ENCODE assay signal across 23 cellular contexts in the genomic region with DNA sequence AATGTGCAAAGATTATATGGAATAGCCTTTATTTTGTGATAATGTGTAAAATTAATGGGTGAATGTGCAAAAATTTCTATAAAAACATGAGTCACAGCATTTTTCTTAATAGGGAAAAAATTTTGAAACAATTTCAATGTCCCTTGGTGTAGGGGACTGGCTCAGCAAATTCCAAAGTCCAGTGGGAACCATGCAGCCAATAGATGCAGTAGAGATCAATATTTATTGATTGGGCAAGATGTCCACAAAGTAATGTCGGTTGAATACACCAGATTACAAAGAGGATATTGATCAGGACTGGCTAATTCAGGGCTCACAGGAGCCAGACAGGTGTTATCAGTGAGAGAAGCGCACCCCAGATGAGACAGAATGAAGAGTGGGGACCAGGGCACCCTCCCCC.
"Had no signal": no experiment of that assay in that cellular context is flagged by ENCODE, and none has a peak within 500 bp of the region (broad histone marks: within the 10 kb centered on the region; RNA-seq: fewer than 3 reads in every experiment).

No MANE protein-coding gene starts in this region.

- H3K4me1 Mint-ChIP-seq: activated CD4-positive, alpha-beta memory T cell treated with anti-CD3 and anti-CD28 coated beads, Interleukin-2, amount 10 ng/mL, durations not matched to agents 7 days and 5 days; activated CD4-positive, alpha-beta T cell treated with anti-CD3 and anti-CD28 coated beads, Interleukin-2, amount 10 ng/mL, durations not matched to agents 7 days and 5 days; activated naive CD8-positive, alpha-beta T cell treated with anti-CD3 and anti-CD28 coated beads, Interleukin-2, amount 10 ng/mL, durations not matched to agents 7 days and 5 days had no signal

- H3K4me3 ChIP-seq: adrenal gland had no signal

- DNase-seq: activated CD4-positive, alpha-beta T cell treated with anti-CD3 and anti-CD28 coated beads, Interleukin-2, amount 10 ng/mL, durations not matched to agents 7 days and 5 days; activated CD4-positive, CD25-positive, alpha-beta regulatory T cell; activated CD8-positive, alpha-beta memory T cell treated with anti-CD3 and anti-CD28 coated beads, Interleukin-2, amount 50 U/mL, for 4 hours; activated naive CD4-positive, alpha-beta T cell treated with anti-CD3 and anti-CD28 coated beads, Interleukin-2, amount 50 U/mL, for 16 hours; activated naive CD8-positive, alpha-beta T cell treated with anti-CD3 and anti-CD28 coated beads, Interleukin-2, amount 10 ng/mL, durations not matched to agents 7 days and 5 days; activated T-cell treated with anti-CD3 and anti-CD28 coated beads, Interleukin-2, amount 50 U/mL, for 1 hour; anterior cingulate cortex; IMR-90; Kasumi-1; KBM-7; NCI-H146; NCI-H1930; NCI-H2171; NCI-H226; NCI-H510A; NCI-H526 treated with DMSO at 0.1 percent for 48 hours; NCI-H82; SIG-M5; T-helper 2 cell; T1000 had no signal

- H3K27ac ChIP-seq: adrenal gland, VCaP had no signal

- H3K36me3 Mint-ChIP-seq: activated naive CD8-positive, alpha-beta T cell treated with anti-CD3 and anti-CD28 coated beads, Interleukin-2, amount 10 ng/mL, durations not matched to agents 7 days and 5 days had no signal

- H3K27ac Mint-ChIP-seq: activated CD4-positive, alpha-beta memory T cell treated with anti-CD3 and anti-CD28 coated beads, Interleukin-2, amount 10 ng/mL, durations not matched to agents 7 days and 5 days; activated CD4-positive, alpha-beta T cell treated with anti-CD3 and anti-CD28 coated beads, Interleukin-2, amount 10 ng/mL, durations not matched to agents 7 days and 5 days; activated naive CD8-positive, alpha-beta T cell treated with anti-CD3 and anti-CD28 coated beads, Interleukin-2, amount 10 ng/mL, durations not matched to agents 7 days and 5 days had no signal

- H3K9me3 Mint-ChIP-seq: activated CD4-positive, alpha-beta memory T cell treated with anti-CD3 and anti-CD28 coated beads, Interleukin-2, amount 10 ng/mL, durations not matched to agents 7 days and 5 days; activated CD4-positive, alpha-beta T cell treated with anti-CD3 and anti-CD28 coated beads, Interleukin-2, amount 10 ng/mL, durations not matched to agents 7 days and 5 days; activated naive CD8-positive, alpha-beta T cell treated with anti-CD3 and anti-CD28 coated beads, Interleukin-2, amount 10 ng/mL, durations not matched to agents 7 days and 5 days had no signal

- H3K9me3 ChIP-seq: adrenal gland had no signal

- H3K27me3 Mint-ChIP-seq: activated CD4-positive, alpha-beta memory T cell treated with anti-CD3 and anti-CD28 coated beads, Interleukin-2, amount 10 ng/mL, durations not matched to agents 7 days and 5 days had no signal

- H3K27me3 ChIP-seq: adrenal gland had no signal

- H3K4me3 Mint-ChIP-seq: activated CD4-positive, alpha-beta memory T cell treated with anti-CD3 and anti-CD28 coated beads, Interleukin-2, amount 10 ng/mL, durations not matched to agents 7 days and 5 days; activated CD4-positive, alpha-beta T cell treated with anti-CD3 and anti-CD28 coated beads, Interleukin-2, amount 10 ng/mL, durations not matched to agents 7 days and 5 days; activated naive CD8-positive, alpha-beta T cell treated with anti-CD3 and anti-CD28 coated beads, Interleukin-2, amount 10 ng/mL, durations not matched to agents 7 days and 5 days had no signal
